10 cellular contexts compared by ENCODE assay signal in genomic region chr21:29347274-29347681, GRCh38. TPM values are rescaled to one million over a fixed set of nuclear protein-coding genes. Genes with fewer than 3 reads are reported as not detected.
DNase-seq lines count a peak whose midpoint lies in the region; ATAC-seq and TF ChIP-seq lines count a peak whose summit lies in the region.
"Had no signal": no experiment of that assay in that cellular context is flagged by ENCODE, and none has a peak within 500 bp of the region (broad histone marks: within the 10 kb centered on the region; RNA-seq: fewer than 3 reads in every experiment).

No MANE protein-coding gene starts in this region.

- 67% methylated on average over 4 of the region's 4 CpGs for WGBS in right cardiac atrium
- 56 to 70% methylated on average over 3 to 4 of the region's 4 CpGs for WGBS in transverse colon (ENCODE audit: low coverage in 1 of 2), 2 donors

- ATAC-seq in Right ventricle myocardium inferior (peak; percentile 32), right cardiac atrium (no peak), HG03565 (IDR thresholded peaks at IDR 0.05; ENCODE audit: unreplicated experiment) (no peak)

- H3K4me1 ChIP-seq in right cardiac atrium (ENCODE audit: control insufficient read depth, insufficient read depth, low read length) (peaks cover 3% of the 10 kb centered on the region), transverse colon (peaks cover 0 to 37% (median 9%) of the 10 kb centered on the region in 4 donors)

- H3K36me3 ChIP-seq in transverse colon, result no peaks in the 10 kb centered on the region

- H3K27me3 ChIP-seq in right cardiac atrium (ENCODE audit: control insufficient read depth, insufficient read depth) (no peaks in the 10 kb centered on the region), transverse colon (no peaks in the 10 kb centered on the region)

- H3K4me3 ChIP-seq in right cardiac atrium (ENCODE audit: low read length), result no peak overlapping the region
- no peak overlapping the region for H3K4me3 ChIP-seq in transverse colon

- in situ Hi-C loops in transverse colon (cut with MboI; ENCODE audit: low pct_ligation_motif_present in 1 of 4, low pct_unique_long_range_greater_than_20kb in 1 of 4, low sequenced_read_pairs in 3 of 4), result no loop called here

- TF ChIP-seq CTCF in transverse colon (IDR thresholded peaks at IDR 0.05), result no peak

- H3K27ac ChIP-seq in right cardiac atrium (ENCODE audit: low read length) (no peak overlapping the region), transverse colon (no peak overlapping the region)

- DNase-seq in Right ventricle myocardium inferior (ENCODE audit: missing footprints), result no peak
- no peak for DNase-seq in right cardiac atrium
- DNase-seq in SKM-1 treated with dmso at 0.1 percent for 144 hours (lab: John Stamatoyannopoulos, UW; ENCODE audit: unreplicated experiment), result peak; percentile 58
- DNase-seq in left kidney (ENCODE audit: low read depth, low spot score), result peak; percentile 20
- peak; percentile 11 for DNase-seq in transverse colon
- no peak for DNase-seq in NCI-H1436 (lab: John Stamatoyannopoulos, UW)
- DNase-seq in NCI-H345 (lab: John Stamatoyannopoulos, UW), result no peak
- DNase-seq: NCI-H226, RPMI8226 had no signal

- intact Hi-C loops in Right ventricle myocardium inferior (cut with DNase I) (loop anchor here (5.0 kb wide), 1 partner anchor 185 kb away; no protein-coding TSS in a partner anchor), right cardiac atrium (cut with DNase I) (no loop called here), transverse colon (cut with DNase I; ENCODE audit: low total_unique reads) (no loop called here)

- no peaks in the 10 kb centered on the region for H3K9me3 ChIP-seq in right cardiac atrium (ENCODE audit: control insufficient read depth, low read length)
- no peaks in the 10 kb centered on the region for H3K9me3 ChIP-seq in transverse colon

- TF ChIP-seq POLR2A in transverse colon (IDR thresholded peaks at IDR 0.05), result no peak

- no peak for TF ChIP-seq EP300 in transverse colon (IDR thresholded peaks at IDR 0.05; ENCODE audit: low read depth)

RNA-seq across cellular contexts. Expression of gene BACH1, which starts 48.6 kb away (rescaled TPM):
- 35.5 TPM for total RNA-seq in Right ventricle myocardium inferior
- 10 to 100 TPM; 44.8 to 68.3 (median 47.4) TPM for total RNA-seq in right cardiac atrium
- 5.0 TPM for polyA plus RNA-seq in right cardiac atrium
- total RNA-seq in transverse colon, result 10 to 100 TPM; 31.8 to 92.1 (median 42.0) TPM

Comparison
In these comparisons a context has a peak if more than half of its experiments do, and no peak if none do; other contexts are left out.
1. DNase-seq: peak in SKM-1 treated with dmso at 0.1 percent for 144 hours (single experiment), left kidney (single experiment) and transverse colon (single experiment); none in Right ventricle myocardium inferior (single experiment), right cardiac atrium (0 of 3), NCI-H1436 (single experiment) and NCI-H345 (single experiment).